In the genomic region with DNA sequence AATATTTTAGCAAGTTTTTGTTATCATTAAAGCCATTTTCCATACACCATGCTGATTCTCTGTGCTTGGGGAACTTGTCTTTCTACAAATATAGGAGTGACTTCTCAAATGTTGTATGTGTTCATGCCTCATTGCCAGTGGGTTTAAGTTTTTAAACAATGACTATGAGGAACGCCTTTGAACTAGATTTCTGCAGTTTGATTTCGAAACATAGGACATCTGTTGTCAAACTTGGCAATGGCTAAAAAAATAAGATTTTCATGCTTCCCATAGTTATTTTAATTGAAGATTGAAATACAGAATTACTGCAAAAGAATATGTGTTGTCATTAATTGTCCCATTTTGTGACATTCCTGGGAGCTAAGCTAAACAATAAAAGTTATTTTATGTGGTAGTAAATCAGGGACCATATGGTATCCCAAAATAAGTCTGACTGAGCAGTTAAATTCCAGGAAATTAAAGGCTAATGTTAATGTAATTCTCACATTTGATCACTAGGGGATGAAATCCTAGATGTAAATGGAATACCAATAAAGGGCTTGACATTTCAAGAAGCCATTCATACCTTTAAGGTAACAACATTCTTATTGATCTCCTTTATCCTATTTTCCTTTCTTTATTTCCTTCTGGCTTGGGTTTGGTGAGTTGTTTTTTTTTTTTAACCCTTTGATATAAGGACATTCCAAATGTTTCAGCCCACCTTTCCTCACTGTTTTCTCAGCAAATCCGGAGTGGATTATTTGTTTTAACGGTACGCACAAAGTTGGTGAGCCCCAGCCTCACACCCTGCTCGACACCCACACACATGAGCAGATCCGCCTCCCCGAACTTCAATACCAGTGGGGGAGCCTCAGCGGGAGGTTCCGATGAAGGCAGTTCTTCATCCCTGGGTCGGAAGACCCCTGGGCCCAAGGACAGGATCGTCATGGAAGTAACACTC, we compare ENCODE assay signal across 10 cellular contexts.
DNase-seq lines count a peak whose midpoint lies in the region; ATAC-seq and TF ChIP-seq lines count a peak whose summit lies in the region.
"Had no signal": no experiment of that assay in that cellular context is flagged by ENCODE, and none has a peak within 500 bp of the region (broad histone marks: within the 10 kb centered on the region; RNA-seq: fewer than 3 reads in every experiment).

No MANE protein-coding gene starts in this region.

- H3K4me2 ChIP-seq in PC-3 (ENCODE audit: low read length), result peak overlapping the region; percentile 43

- H2AFZ ChIP-seq in PC-3 (ENCODE audit: low read length), result no peak overlapping the region

- peaks cover 10% of the 10 kb centered on the region for H3K36me3 ChIP-seq in PC-3 (ENCODE audit: low read depth, low read length)

- POLR2A ChIA-PET in PC-3 (lab: Charles Lee; ENCODE audit: unreplicated experiment), result interaction anchor here (0.6 kb wide), 1 partner anchor 12 kb away, joined by 4 read pairs; no protein-coding TSS in a partner anchor

- H3K9ac ChIP-seq in PC-3 (ENCODE audit: low read length), result peak overlapping the region; percentile 15; the same call in 1 of the 2 replicates

- no peaks in the 10 kb centered on the region for H3K27me3 ChIP-seq in PC-3 (ENCODE audit: low read length)

- H3K4me3 ChIP-seq in PC-3 (ENCODE audit: low read length), result no peak overlapping the region
- H3K4me3 ChIP-seq in fibroblast of pulmonary artery (replicated peaks; ENCODE audit: low read depth, low read length), result no peak overlapping the region

- no TSS peak for BruUV-seq in PC-3 (replicated peaks; lab: Mats Ljungman, UMichigan)

- H3F3A ChIP-seq in PC-3 (ENCODE audit: low read length, unreplicated experiment), result peaks cover 6% of the 10 kb centered on the region

- no peaks in the 10 kb centered on the region for H3K9me3 ChIP-seq in PC-3 (ENCODE audit: low read length)

- H3K79me2 ChIP-seq in PC-3 (ENCODE audit: low read length), result no peaks in the 10 kb centered on the region

- peak; percentile 46 for TF ChIP-seq CTCF in 22Rv1 (IDR thresholded peaks at IDR 0.05)
- TF ChIP-seq CTCF in PC-3 (conservative IDR thresholded peaks at IDR 0.05; ENCODE audit: low read depth, low read length), result peak; percentile 58
- TF ChIP-seq CTCF in fibroblast of pulmonary artery (IDR thresholded peaks at IDR 0.05; ENCODE audit: low read length, missing control alignments), result peak; percentile 37

- DNase-seq in ELR (ENCODE audit: low read depth) (peak; percentile 40), PC-3 (peak; percentile 79), fibroblast of pulmonary artery (ENCODE audit: low read depth) (peak; percentile 45), DMS114 treated with DMSO at 0.1 percent for 48 hours (lab: John Stamatoyannopoulos, UW; ENCODE audit: unreplicated experiment) (no peak), activated gamma-delta T cell treated with Interleukin-2 at 50 U/mL for 16 hours (no peak)
- no peak for DNase-seq in NK-92 treated with Interleukin-12 subunit alpha and Interleukin-12 subunit beta, amount 100 ng/mL, for 24 hours (lab: John Stamatoyannopoulos, UW)
- DNase-seq: activated T-cell treated with anti-CD3 and anti-CD28 coated beads, Interleukin-2, amount 50 U/mL, for 24 hours; T-helper 9 cell had no signal

- H3K27ac ChIP-seq in 22Rv1 (no peak overlapping the region), PC-3 (ENCODE audit: low read length) (peak overlapping the region; percentile 72)

- peaks cover 55% of the 10 kb centered on the region for H3K4me1 ChIP-seq in PC-3 (ENCODE audit: insufficient read depth, low read length)

- H3K9me2 ChIP-seq in PC-3 (replicated peaks; ENCODE audit: low read length), result no peaks in the 10 kb centered on the region

- no peaks in the 10 kb centered on the region for H4K20me1 ChIP-seq in PC-3 (ENCODE audit: low read length)

- intact Hi-C loops in PC-3 (cut with micrococcal nuclease), result loop anchor here (1.0 to 5.0 kb wide), 2 partner anchors 70 to 203 kb away; no protein-coding TSS in a partner anchor

- ATAC-seq in PC-3, result peak; percentile 36; the same call in 1 of the 2 replicates
- ATAC-seq in GM21825 (IDR thresholded peaks at IDR 0.05; ENCODE audit: unreplicated experiment), result no peak

- CTCF ChIA-PET in PC-3 (lab: Charles Lee), result interaction anchor here (0.6 to 1.0 kb wide), 3 partner anchors 12 to 232 kb away, joined by 3 to 7 read pairs (median 4); no protein-coding TSS in a partner anchor

Comparison
In these comparisons a context has a peak if more than half of its experiments do, and no peak if none do; other contexts are left out.
1. DNase-seq: peak in ELR (single experiment), PC-3 (single experiment) and fibroblast of pulmonary artery (single experiment); none in DMS114 treated with DMSO at 0.1 percent for 48 hours (single experiment), NK-92 treated with Interleukin-12 subunit alpha and Interleukin-12 subunit beta, amount 100 ng/mL, for 24 hours (single experiment) and activated gamma-delta T cell treated with Interleukin-2 at 50 U/mL for 16 hours (single experiment).
2. Peak in every context shown above with its lines, with median percentiles within 50 percentile points of each other: CTCF ChIP-seq.